ENCODE assay signal across 20 cellular contexts in genomic region chr11:119608201-119608600, GRCh38.
"Had no signal": no experiment of that assay in that cellular context is flagged by ENCODE, and none has a peak within 500 bp of the region (broad histone marks: within the 10 kb centered on the region; RNA-seq: fewer than 3 reads in every experiment).

No MANE protein-coding gene starts in this region.

- DNase-seq: activated CD4-positive, alpha-beta T cell treated with anti-CD3 and anti-CD28 coated beads, Interleukin-2, amount 10 ng/mL, durations not matched to agents 24 days and 14 days; activated CD4-positive, CD25-positive, alpha-beta regulatory T cell; activated CD8-positive, alpha-beta memory T cell treated with anti-CD3 and anti-CD28 coated beads, Interleukin-2, amount 10 ng/mL, durations not matched to agents 7 days and 5 days; activated CD8-positive, alpha-beta T cell treated with anti-CD3 and anti-CD28 coated beads for 36 hours; activated gamma-delta T cell; aorta; central memory CD4-positive, alpha-beta T cell; heart left ventricle; lower lobe of right lung; naive thymus-derived CD8-positive, alpha-beta T cell; psoas muscle; right cardiac atrium; stimulated activated CD4-positive, alpha-beta T cell treated with anti-CD3 and anti-CD28 coated beads, Interleukin-4, amount 100 ng/mL, for 4 hours; SW 1271; T-helper 17 cell; transverse colon; uterus had no signal

- H3K4me3 ChIP-seq: gastroesophageal sphincter, heart left ventricle, lower lobe of right lung, psoas muscle, suprapubic skin, transverse colon, uterus had no signal

- H3K4me1 ChIP-seq: gastroesophageal sphincter, heart left ventricle, lower lobe of right lung, psoas muscle, suprapubic skin, transverse colon, uterus had no signal

- H3K36me3 ChIP-seq: gastroesophageal sphincter, heart left ventricle, lower lobe of right lung, suprapubic skin, transverse colon, uterus had no signal

- H3K27me3 ChIP-seq: uterus had no signal

- H3K27ac ChIP-seq: epithelial cell of prostate, gastroesophageal sphincter, heart left ventricle, lower lobe of right lung, psoas muscle, suprapubic skin, transverse colon, uterus had no signal

- H3K9me3 ChIP-seq: gastroesophageal sphincter, heart left ventricle, lower lobe of right lung, psoas muscle, suprapubic skin, transverse colon, uterus had no signal

- ATAC-seq: activated CD8-positive, alpha-beta memory T cell treated with anti-CD3 and anti-CD28 coated beads, Interleukin-2, amount 10 ng/mL, durations not matched to agents 7 days and 5 days; activated CD8-positive, alpha-beta T cell treated with anti-CD3 and anti-CD28 coated beads for 36 hours; gastroesophageal sphincter; heart left ventricle; lower lobe of right lung; naive thymus-derived CD8-positive, alpha-beta T cell; psoas muscle; right cardiac atrium; T-helper 17 cell had no signal
